ENCODE assay signal across 18 cellular contexts in the genomic region with DNA sequence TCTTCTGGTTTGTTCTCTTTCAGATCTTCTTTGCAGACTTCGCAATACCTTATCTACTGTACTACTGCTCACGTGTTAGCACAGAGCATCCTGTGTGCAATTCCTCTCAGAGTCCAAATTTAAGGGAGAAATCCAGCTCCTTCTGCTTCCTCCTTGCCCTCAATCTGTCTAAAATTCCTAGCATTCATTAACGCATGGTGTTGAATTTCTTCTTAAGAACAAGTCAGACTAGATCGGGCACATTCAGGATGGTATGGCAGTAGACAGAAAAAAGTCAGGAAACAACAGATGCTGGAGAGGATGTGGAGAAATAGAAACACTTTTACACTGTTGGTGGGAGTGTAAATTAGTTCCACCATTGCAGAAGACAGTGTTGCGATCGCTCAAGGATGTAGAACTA.
DNase-seq lines count a peak whose midpoint lies in the region; TF ChIP-seq lines count a peak whose summit lies in the region.
"Had no signal": no experiment of that assay in that cellular context is flagged by ENCODE, and none has a peak within 500 bp of the region (broad histone marks: within the 10 kb centered on the region; RNA-seq: fewer than 3 reads in every experiment).

No MANE protein-coding gene starts in this region.

- CTCF ChIA-PET in Calu3 (lab: Charles Lee) = interaction anchor here (0.6 kb wide), 1 partner anchor 1127 kb away, joined by 3 read pairs; no protein-coding TSS in a partner anchor

- H3K27ac Mint-ChIP-seq in Calu3 (ENCODE audit: unreplicated experiment) = peak overlapping the region; percentile 66
- H3K27ac Mint-ChIP-seq in type B pancreatic cell = peak overlapping the region; percentile 70
- H3K27ac Mint-ChIP-seq: CD14-positive monocyte; CD4-positive, alpha-beta memory T cell had no signal

- intact Hi-C loops in Calu3 (cut with micrococcal nuclease; ENCODE audit: unreplicated experiment) = no loop called here

- no peak for TF ChIP-seq CTCF in Calu3 (IDR thresholded peaks at IDR 0.05; ENCODE audit: unreplicated experiment)
- no peak for TF ChIP-seq CTCF in epithelial cell of esophagus (IDR thresholded peaks at IDR 0.05; ENCODE audit: insufficient read depth, low read depth, low read length, missing control alignments)
- TF ChIP-seq CTCF in type B pancreatic cell (conservative IDR thresholded peaks at IDR 0.05) = no peak

- H3K4me3 Mint-ChIP-seq in Calu3 (ENCODE audit: low read depth, unreplicated experiment) = no peak overlapping the region
- peak overlapping the region; percentile 58 for H3K4me3 Mint-ChIP-seq in type B pancreatic cell
- H3K4me3 Mint-ChIP-seq: CD14-positive monocyte; CD4-positive, alpha-beta memory T cell had no signal

- no peaks in the 10 kb centered on the region for H3K27me3 Mint-ChIP-seq in Calu3 (ENCODE audit: unreplicated experiment)
- no peaks in the 10 kb centered on the region for H3K27me3 Mint-ChIP-seq in type B pancreatic cell
- H3K27me3 Mint-ChIP-seq: CD4-positive, alpha-beta memory T cell had no signal

- H3K4me1 Mint-ChIP-seq in Calu3 (ENCODE audit: low read depth, unreplicated experiment) (peaks cover 25% of the 10 kb centered on the region), type B pancreatic cell (ENCODE audit: unreplicated experiment) (no peaks in the 10 kb centered on the region)
- H3K4me1 Mint-ChIP-seq: CD14-positive monocyte; CD4-positive, alpha-beta memory T cell had no signal

- no peaks in the 10 kb centered on the region for H3K9me3 Mint-ChIP-seq in Calu3 (ENCODE audit: low read depth, unreplicated experiment)
- peaks cover 7% of the 10 kb centered on the region for H3K9me3 Mint-ChIP-seq in type B pancreatic cell

- H3K36me3 Mint-ChIP-seq in Calu3 (ENCODE audit: insufficient read depth, unreplicated experiment) (no peaks in the 10 kb centered on the region), type B pancreatic cell (no peaks in the 10 kb centered on the region)
- H3K36me3 Mint-ChIP-seq: CD14-positive monocyte; CD4-positive, alpha-beta memory T cell had no signal

- BruUV-seq in Calu3 (replicated peaks; lab: Mats Ljungman, UMichigan) = no TSS peak

- no peak overlapping the region for H3K4me3 ChIP-seq in epithelial cell of esophagus (ENCODE audit: low read length)
- H3K4me3 ChIP-seq: BLaER1, GM12878, GM23248, HAP-1, K562 had no signal

- DNase-seq in Calu3 = peak; percentile 22
- DNase-seq in NCI-H2171 treated with DMSO at 0.1 percent for 48 hours (lab: John Stamatoyannopoulos, UW) = peak; percentile 83
- DNase-seq in epithelial cell of esophagus (ENCODE audit: low read depth) = peak; percentile 11
- DNase-seq in type B pancreatic cell (ENCODE audit: extremely low spot score, unreplicated experiment) = no peak
- DNase-seq in HT-29 (ENCODE audit: low spot score) = no peak
- DNase-seq in NCI-H1930 (lab: John Stamatoyannopoulos, UW) = no peak
- no peak for DNase-seq in activated naive CD4-positive, alpha-beta T cell treated with anti-CD3 and anti-CD28 coated beads, Interleukin-2, amount 50 U/mL, for 16 hours
- DNase-seq: CD4-positive, alpha-beta memory T cell; DMS 273 treated with DMSO at 0.1 percent for 48 hours; DMS53; DND-41; EL; GM23248 had no signal

Comparison
In these comparisons a context has a peak if more than half of its experiments do, and no peak if none do; other contexts are left out.
1. DNase-seq: peak in Calu3 (single experiment), NCI-H2171 treated with DMSO at 0.1 percent for 48 hours (single experiment) and epithelial cell of esophagus (single experiment); none in type B pancreatic cell (single experiment), HT-29 (single experiment), NCI-H1930 (0 of 2) and activated naive CD4-positive, alpha-beta T cell treated with anti-CD3 and anti-CD28 coated beads, Interleukin-2, amount 50 U/mL, for 16 hours (single experiment).